Comparison of ENCODE assay signal across 1 cellular context in genomic region chr9:18473551-18474279, GRCh38.
TF ChIP-seq lines count a peak whose summit lies in the region.

Gene ADAMTSL1, plus strand, starts transcription at chr9:18474153. Its CDS starts 80 bp downstream, at chr9:18474233.

TF ChIP-seq in HepG2, 621 proteins besides CTCF, POLR2A, EP300 and RAD21 (continued from another document):
- TF ChIP-seq DBP (CRISPR knock-in tag; IDR thresholded peaks at IDR 0.05; ENCODE audit: not compliant biosample characterization) (no peak), HDAC6 (IDR thresholded peaks at IDR 0.05; ENCODE audit: low read depth, low read length) (no peak), ZNF510 (CRISPR knock-in tag; IDR thresholded peaks at IDR 0.05; ENCODE audit: low read depth) (no peak), YY1 (IDR thresholded peaks at IDR 0.05; ENCODE audit: insufficient read depth, insufficient replicate concordance, low read depth, low read length) (no peak), ZNF710 (CRISPR knock-in tag; IDR thresholded peaks at IDR 0.05; ENCODE audit: borderline replicate concordance) (no peak), ZNF614 (CRISPR knock-in tag; IDR thresholded peaks at IDR 0.05; ENCODE audit: borderline replicate concordance) (no peak)
